8 cellular contexts compared by ENCODE assay signal in genomic region chr15:56918907-56919707, GRCh38. TPM values are rescaled to one million over a fixed set of nuclear protein-coding genes. Genes with fewer than 3 reads are reported as not detected.
A peak's percentile ranks its signal among the peaks of the same experiment; 100 is the strongest.
DNase-seq lines count a peak whose midpoint lies in the region; ATAC-seq, FAIRE-seq and TF ChIP-seq lines count a peak whose summit lies in the region.

No MANE protein-coding gene starts in this region.

- ATAC-seq in GM21717 (IDR thresholded peaks at IDR 0.05; ENCODE audit: unreplicated experiment): peak; percentile 33

- no peaks in the 10 kb centered on the region for H3K9me2 ChIP-seq in Karpas-422 (replicated peaks; ENCODE audit: insufficient read depth, low read length)

- no peaks in the 10 kb centered on the region for H3K27me3 ChIP-seq in Karpas-422 (ENCODE audit: low read length)

- H3K79me2 ChIP-seq in Karpas-422 (ENCODE audit: low read length): peaks cover 51% of the 10 kb centered on the region

- DNase-seq in G401 (ENCODE audit: low spot score) (peak; percentile 30), Karpas-422 (peak; percentile 81), caudate nucleus (lab: John Stamatoyannopoulos, UW) (peak in 34 of 61 donors; percentile 7 to 73 (median 44)), kidney (peak; percentile 85), globus pallidus (ENCODE audit: low spot score) (no peak)
- DNase-seq in activated CD4-positive, CD25-positive, alpha-beta regulatory T cell (lab: John Stamatoyannopoulos, UW): peak; percentile 17 to 38 (median 29)
- peak; percentile 22 to 28 for DNase-seq in stimulated activated CD4-positive, alpha-beta T cell treated with anti-CD3 and anti-CD28 coated beads, Interleukin-15, amount 100 ng/mL, for 48 hours (ENCODE audit: low read depth in 2 of 2)

- no peaks in the 10 kb centered on the region for H4K20me1 ChIP-seq in Karpas-422 (ENCODE audit: insufficient read depth, low read depth, low read length)

- no peak for FAIRE-seq in kidney (lab: Jason Lieb, UNC)

- peak overlapping the region; percentile 82 for H3K4me2 ChIP-seq in Karpas-422 (ENCODE audit: low read depth, low read length, poor library complexity, severe bottlenecking)

- H3K36me3 ChIP-seq in Karpas-422 (ENCODE audit: insufficient read depth, low read length): peaks cover 21% of the 10 kb centered on the region
- H3K36me3 ChIP-seq in kidney (ENCODE audit: control insufficient read depth in 1 of 2, insufficient read depth in 2 of 2, low read length in 2 of 2): no peaks in the 10 kb centered on the region

- peak overlapping the region; percentile 68; the same call in 1 of the 2 replicates for H2AFZ ChIP-seq in Karpas-422 (ENCODE audit: low read length)

- TF ChIP-seq CTCF in kidney (IDR thresholded peaks at IDR 0.05; ENCODE audit: borderline replicate concordance, extremely low read depth, insufficient read depth): no peak

- H3K9ac ChIP-seq in Karpas-422 (ENCODE audit: low read length): peak overlapping the region; percentile 94
- peak overlapping the region; percentile 76 to 77 for H3K9ac ChIP-seq in kidney (ENCODE audit: low read length in 2 of 2)

- no peaks in the 10 kb centered on the region for H3K9me3 ChIP-seq in Karpas-422 (ENCODE audit: low read length)
- H3K9me3 ChIP-seq in kidney (ENCODE audit: control insufficient read depth in 1 of 2, low read length in 2 of 2): no peaks in the 10 kb centered on the region

- intact Hi-C loops in kidney (cut with DNase I): no loop called here

- H3K27ac ChIP-seq in Karpas-422 (ENCODE audit: low read length): peak overlapping the region; percentile 64
- peak overlapping the region; percentile 92 for H3K27ac ChIP-seq in caudate nucleus (ENCODE audit: low read depth, low read length)
- peak overlapping the region; percentile 94 to 95 for H3K27ac ChIP-seq in kidney (ENCODE audit: low read depth in 2 of 2, low read length in 2 of 2)

- in situ Hi-C loops in G401 (cut with HindIII; ENCODE audit: low sequenced_read_pairs): no loop called here

- H3K4me1 ChIP-seq in Karpas-422 (ENCODE audit: low read length) (peaks cover 46% of the 10 kb centered on the region), kidney (ENCODE audit: control insufficient read depth in 1 of 2, insufficient read depth in 1 of 2, low read depth in 1 of 2, low read length in 2 of 2) (peaks cover 0 to 14% of the 10 kb centered on the region in 2 donors)

- H3K4me3 ChIP-seq in Karpas-422 (ENCODE audit: low read length): peak overlapping the region; percentile 87
- H3K4me3 ChIP-seq in kidney (ENCODE audit: low read length in 2 of 2): peak overlapping the region; percentile 72 to 93

RNA-seq across cellular contexts. Expression of gene TCF12, which starts 0.7 kb away (rescaled TPM):
- 33.8 and 55.3 TPM in 2 replicates for total RNA-seq in G401 (2014; rRNA removed; shearing (Covaris generic))
- total RNA-seq in Karpas-422 (2014; rRNA removed; shearing (Covaris generic); ENCODE audit: low replicate concordance): 189 and 287 TPM in 2 replicates
- total RNA-seq in kidney: 116 TPM
- polyA plus RNA-seq in kidney (ENCODE audit: insufficient read depth, low read depth, low replicate concordance): 16.3 TPM
